Comparison of ENCODE assay signal across 8 cellular contexts in the genomic region with DNA sequence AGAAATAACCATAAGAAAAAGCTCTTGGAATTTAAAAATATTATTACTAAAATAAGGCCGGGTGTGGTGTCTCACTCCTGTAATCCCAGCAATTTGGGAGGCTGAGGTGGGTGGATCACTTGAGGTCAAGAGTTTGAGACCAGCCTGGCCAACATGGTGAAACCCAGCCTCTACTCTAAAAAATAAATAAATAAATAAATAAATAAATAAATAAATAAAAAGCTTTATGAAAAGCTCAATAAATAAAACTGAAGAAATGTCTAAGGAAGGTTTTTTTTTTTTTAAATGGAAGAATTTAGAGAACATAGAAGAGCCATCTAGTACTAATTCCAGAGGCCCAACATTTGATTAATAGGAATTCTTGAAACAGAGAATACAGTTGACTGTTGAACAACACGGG.
"Had no signal": no experiment of that assay in that cellular context is flagged by ENCODE, and none has a peak within 500 bp of the region (broad histone marks: within the 10 kb centered on the region; RNA-seq: fewer than 3 reads in every experiment).

No MANE protein-coding gene starts in this region.

- FAIRE-seq: G401.6, GM12878, GM12891, GM12892, GM18507, GM19239 had no signal

- ATAC-seq: GM12878 had no signal

- H3K4me3 ChIP-seq: GM12878 had no signal

- DNase-seq: GDM1, GF-D8 had no signal
